17 cellular contexts compared by ENCODE assay signal in genomic region chrX:152989292-152989658, GRCh38. TPM values are rescaled to one million over a fixed set of nuclear protein-coding genes. Genes with fewer than 3 reads are reported as not detected.
DNase-seq lines count a peak whose midpoint lies in the region; ATAC-seq and TF ChIP-seq lines count a peak whose summit lies in the region.
"Had no signal": no experiment of that assay in that cellular context is flagged by ENCODE, and none has a peak within 500 bp of the region (broad histone marks: within the 10 kb centered on the region; RNA-seq: fewer than 3 reads in every experiment).

No MANE protein-coding gene starts in this region.

- H3K9me3 ChIP-seq in osteoblast (ENCODE audit: low read depth, low read length) (no peaks in the 10 kb centered on the region), ovary (no peaks in the 10 kb centered on the region)
- H3K9me3 ChIP-seq: testis had no signal

- H3K27me3 ChIP-seq in osteoblast (ENCODE audit: insufficient read depth, low read length) (no peaks in the 10 kb centered on the region), ovary (no peaks in the 10 kb centered on the region)
- H3K27me3 ChIP-seq: testis had no signal

- TF ChIP-seq CTCF in osteoblast (IDR thresholded peaks at IDR 0.05; ENCODE audit: extremely low read depth, low read depth, low read length) (no peak), ovary (IDR thresholded peaks at IDR 0.05) (no peak)

- no peaks in the 10 kb centered on the region for H3K9me3 Mint-ChIP-seq in activated naive CD4-positive, alpha-beta T cell treated with anti-CD3 and anti-CD28 coated beads, Interleukin-2, amount 50 U/mL, for 72 hours
- H3K9me3 Mint-ChIP-seq: activated T-cell treated with anti-CD3 and anti-CD28 coated beads, Interleukin-2, amount 50 U/mL, for 4 hours had no signal

- no peak overlapping the region for H3K4me2 ChIP-seq in osteoblast (ENCODE audit: insufficient read depth, low read length)

- H3K79me2 ChIP-seq in osteoblast (ENCODE audit: insufficient read depth, low read length) = no peaks in the 10 kb centered on the region

- H3K27ac ChIP-seq in osteoblast (ENCODE audit: low read depth, low read length) = no peak overlapping the region
- H3K27ac ChIP-seq in ovary = no peak overlapping the region
- H3K27ac ChIP-seq: testis had no signal

- TF ChIP-seq POLR2A in ovary (IDR thresholded peaks at IDR 0.05) = no peak

- no peaks in the 10 kb centered on the region for H3K36me3 Mint-ChIP-seq in activated naive CD4-positive, alpha-beta T cell treated with anti-CD3 and anti-CD28 coated beads, Interleukin-2, amount 50 U/mL, for 72 hours

- WGBS in ovary, 3 donors = 46 to 59% (median 58%) methylated on average over 8 of the region's 8 CpGs

- H2AFZ ChIP-seq in osteoblast (ENCODE audit: low read length) = peak overlapping the region; percentile 22

- peak; percentile 48 to 56 for ATAC-seq in activated CD4-positive, CD25-positive, alpha-beta regulatory T cell treated with anti-CD3 and anti-CD28 coated beads, Interleukin-2, amount 50 U/mL, for 24 hours
- ATAC-seq in HG02885 (IDR thresholded peaks at IDR 0.05; ENCODE audit: poor library complexity, unreplicated experiment) (peak; percentile 38), HG03469 (IDR thresholded peaks at IDR 0.05; ENCODE audit: unreplicated experiment) (no peak), left cardiac atrium (no peak)
- ATAC-seq in activated naive CD4-positive, alpha-beta T cell treated with anti-CD3 and anti-CD28 coated beads, Interleukin-2, amount 50 U/mL, for 72 hours = peak in 1 of 2 donors; percentile 22

- intact Hi-C loops in ovary (cut with DNase I) (no loop called here), left cardiac atrium (cut with DNase I) (no loop called here)

- no peaks in the 10 kb centered on the region for H3K4me1 ChIP-seq in osteoblast (ENCODE audit: insufficient read depth, low read length)
- no peaks in the 10 kb centered on the region for H3K4me1 ChIP-seq in ovary (ENCODE audit: insufficient read depth)
- H3K4me1 ChIP-seq: testis had no signal

- H3K36me3 ChIP-seq in osteoblast (ENCODE audit: insufficient read depth, low read length) (no peaks in the 10 kb centered on the region), ovary (no peaks in the 10 kb centered on the region)

- peak overlapping the region; percentile 14 to 74 for H3K27ac Mint-ChIP-seq in activated naive CD4-positive, alpha-beta T cell treated with anti-CD3 and anti-CD28 coated beads, Interleukin-2, amount 50 U/mL, for 72 hours

- H4K20me1 ChIP-seq in osteoblast (ENCODE audit: insufficient read depth, low read length) = no peaks in the 10 kb centered on the region

- no peak for DNase-seq in activated CD4-positive, CD25-positive, alpha-beta regulatory T cell (lab: John Stamatoyannopoulos, UW)
- DNase-seq in activated naive CD4-positive, alpha-beta T cell treated with anti-CD3 and anti-CD28 coated beads, Interleukin-2, amount 50 U/mL, for 72 hours (ENCODE audit: low spot score in 2 of 2) = no peak
- DNase-seq in osteoblast (ENCODE audit: insufficient read length, low spot score, missing footprints) (peak; percentile 62), ovary (no peak), left cardiac atrium (no peak)
- DNase-seq: activated T-cell treated with anti-CD3 and anti-CD28 coated beads, Interleukin-2, amount 50 U/mL, for 4 hours; DMS53; NCI-H1694 treated with DMSO at 0.1 percent for 48 hours; retina; testis had no signal

- TF ChIP-seq EP300 in ovary (IDR thresholded peaks at IDR 0.05) = no peak

- no peak overlapping the region for H3K4me3 ChIP-seq in osteoblast (ENCODE audit: insufficient read depth, low read length)
- H3K4me3 ChIP-seq in ovary = no peak overlapping the region
- H3K4me3 ChIP-seq: testis had no signal

RNA-seq across cellular contexts. Expression of gene PNMA5, which starts 4.6 kb away (rescaled TPM):
- total RNA-seq in activated naive CD4-positive, alpha-beta T cell treated with anti-CD3 and anti-CD28 coated beads, Interleukin-2, amount 50 U/mL, for 72 hours = not detected
- total RNA-seq in osteoblast (not detected in 2 replicates), ovary (not detected), left cardiac atrium (under 1 TPM in 1 of 2 donors, not detected in 1; 0.06 TPM)
- polyA plus RNA-seq in ovary = under 1 TPM in 1 of 2 donors, not detected in 1; 0.02 TPM
- total RNA-seq: A172; activated T-cell treated with anti-CD3 and anti-CD28 coated beads, Interleukin-2, amount 50 U/mL, for 4 hours; cardiac septum; epithelial cell of proximal tubule; HT1080 had no signal

Comparison
In these comparisons a context has a peak if more than half of its experiments do, and no peak if none do; other contexts are left out.
1. ATAC-seq: peak in activated CD4-positive, CD25-positive, alpha-beta regulatory T cell treated with anti-CD3 and anti-CD28 coated beads, Interleukin-2, amount 50 U/mL, for 24 hours (2 of 2) and HG02885 (single experiment); none in HG03469 (single experiment) and left cardiac atrium (0 of 2).